30 cellular contexts compared by ENCODE assay signal in genomic region chr19:33780746-33781145, GRCh38. TPM values are rescaled to one million over a fixed set of nuclear protein-coding genes. Genes with fewer than 3 reads are reported as not detected.
DNase-seq lines count a peak whose midpoint lies in the region; ATAC-seq and TF ChIP-seq lines count a peak whose summit lies in the region.
"Had no signal": no experiment of that assay in that cellular context is flagged by ENCODE, and none has a peak within 500 bp of the region (broad histone marks: within the 10 kb centered on the region; RNA-seq: fewer than 3 reads in every experiment).

No MANE protein-coding gene starts in this region.

- H3K27me3 ChIP-seq in H7 (ENCODE audit: control insufficient read depth, insufficient read depth, low read length) (no peaks in the 10 kb centered on the region), WERI-Rb-1 (ENCODE audit: insufficient read depth, low read depth, severe bottlenecking) (no peaks in the 10 kb centered on the region)
- H3K27me3 ChIP-seq: ovary had no signal

- TF ChIP-seq CTCF in WERI-Rb-1 (IDR thresholded peaks at IDR 0.05; ENCODE audit: low read depth, low read length) = no peak

- H3K4me3 ChIP-seq in H7 (ENCODE audit: insufficient read depth, low read depth, low read length) (no peak overlapping the region), WERI-Rb-1 (ENCODE audit: low read depth, low read length) (no peak overlapping the region)
- H3K4me3 ChIP-seq: breast epithelium, gastroesophageal sphincter, hepatocyte, mucosa of descending colon, ovary, smooth muscle cell, upper lobe of right lung had no signal

- peak; percentile 53 for DNase-seq in D341Med (ENCODE audit: low spot score)
- DNase-seq in H7 = peak; percentile 51
- DNase-seq in WERI-Rb-1 = peak; percentile 59
- DNase-seq in left kidney (ENCODE audit: low read depth, low spot score) = peak; percentile 41
- DNase-seq in activated CD8-positive, alpha-beta memory T cell treated with anti-CD3 and anti-CD28 coated beads for 24 hours = no peak
- DNase-seq in COLO668 (lab: John Stamatoyannopoulos, UW; ENCODE audit: unreplicated experiment) = no peak
- no peak for DNase-seq in activated gamma-delta T cell (lab: John Stamatoyannopoulos, UW)
- DNase-seq: activated CD4-positive, alpha-beta memory T cell treated with anti-CD3 and anti-CD28 coated beads, Interleukin-2, amount 10 ng/mL, durations not matched to agents 7 days and 5 days; activated naive CD4-positive, alpha-beta T cell treated with anti-CD3 and anti-CD28 coated beads, Interleukin-2, amount 50 U/mL, for 16 hours; DMS79; effector CD4-positive, alpha-beta T cell; Kasumi-1; mucosa of descending colon; MV-4-11; NCI-H1436 treated with DMSO at 0.1 percent for 48 hours; NCI-H2107; NCI-H446; NK-92 treated with Interleukin-12 subunit alpha and Interleukin-12 subunit beta, amount 100 ng/mL, for 24 hours; ovary; PC-3; stimulated activated naive CD4-positive, alpha-beta T cell; upper lobe of right lung had no signal

- H3K36me3 ChIP-seq in H7 (replicated peaks; ENCODE audit: control insufficient read depth, insufficient read depth, low read length) (no peaks in the 10 kb centered on the region), WERI-Rb-1 (no peaks in the 10 kb centered on the region)
- H3K36me3 ChIP-seq: breast epithelium, gastroesophageal sphincter, ovary, upper lobe of right lung had no signal

- no peaks in the 10 kb centered on the region for H3K9me3 ChIP-seq in WERI-Rb-1 (ENCODE audit: severe bottlenecking)
- H3K9me3 ChIP-seq: breast epithelium, gastroesophageal sphincter, mucosa of descending colon, ovary, upper lobe of right lung had no signal

- no peak for ATAC-seq in HG03378 (IDR thresholded peaks at IDR 0.05; ENCODE audit: unreplicated experiment)
- ATAC-seq: activated T-helper 17 cell treated with anti-CD3 and anti-CD28 coated beads, Interleukin-2, amount 50 U/mL, for 72 hours; gastroesophageal sphincter; mucosa of descending colon; natural killer cell treated with Interleukin-12 subunit alpha and Interleukin-12 subunit beta and Interleukin-15 and Interleukin-18, amount 100 ng/mL, for 72 hours; PC-3; SK-N-SH treated with all-trans-retinoic acid at 6 μM for 48 hours; upper lobe of right lung had no signal

- no peak overlapping the region for H3K27ac ChIP-seq in WERI-Rb-1
- H3K27ac ChIP-seq: breast epithelium, gastroesophageal sphincter, hepatocyte, ovary, upper lobe of right lung had no signal

RNA-seq across cellular contexts. Expression of gene KCTD15, which starts 15.9 kb away (rescaled TPM):
- total RNA-seq in H7 (2014; rRNA removed; shearing (Covaris generic)) = 44.9 and 47.4 TPM in 2 replicates

Comparison
In these comparisons a context has a peak if more than half of its experiments do, and no peak if none do; other contexts are left out.
1. DNase-seq: peak in D341Med (single experiment), H7 (single experiment), WERI-Rb-1 (single experiment) and left kidney (single experiment); none in activated CD8-positive, alpha-beta memory T cell treated with anti-CD3 and anti-CD28 coated beads for 24 hours (single experiment), COLO668 (single experiment) and activated gamma-delta T cell (single experiment).